In genomic region chr16:26993511-26993910, GRCh38 we compare ENCODE assay signal across 18 cellular contexts.
"Had no signal": no experiment of that assay in that cellular context is flagged by ENCODE, and none has a peak within 500 bp of the region (broad histone marks: within the 10 kb centered on the region; RNA-seq: fewer than 3 reads in every experiment).

No MANE protein-coding gene starts in this region.

- H3K36me3 ChIP-seq: lower lobe of right lung, tibial nerve, vagina had no signal

- DNase-seq: activated CD4-positive, alpha-beta memory T cell treated with anti-CD3 and anti-CD28 coated beads, Interleukin-2, amount 10 ng/mL, durations not matched to agents 7 days and 5 days; activated CD4-positive, alpha-beta T cell treated with anti-CD3 and anti-CD28 coated beads for 36 hours; activated T-cell treated with anti-CD3 and anti-CD28 coated beads, Interleukin-2, amount 50 U/mL, for 24 hours; amygdala; head of caudate nucleus; left colon; lower lobe of right lung; stimulated activated naive B cell treated with anti-CD40 and anti-IgM and Interleukin-4, amounts not matched to agents 10 μg/mL and 1 μg/mL and 100 μg/mL, for 72 hours; T-helper 2 cell had no signal

- H3K9ac ChIP-seq: parathyroid adenoma had no signal

- H3K27me3 ChIP-seq: tibial nerve, vagina had no signal

- H3K79me2 ChIP-seq: parathyroid adenoma had no signal

- H3K4me3 ChIP-seq: coronary artery, lower lobe of right lung, tibial nerve, vagina had no signal

- H3K27ac ChIP-seq: lower lobe of right lung, parathyroid adenoma, tibial nerve, vagina had no signal

- H3K4me1 Mint-ChIP-seq: activated CD4-positive, alpha-beta memory T cell treated with anti-CD3 and anti-CD28 coated beads, Interleukin-2, amount 10 ng/mL, durations not matched to agents 7 days and 5 days; activated CD4-positive, alpha-beta T cell treated with anti-CD3 and anti-CD28 coated beads for 36 hours; activated naive CD4-positive, alpha-beta T cell treated with anti-CD3 and anti-CD28 coated beads, Interleukin-2, amount 50 U/mL, for 24 hours; central memory CD8-positive, alpha-beta T cell; mesothelial cell of epicardium; stimulated activated naive B cell treated with anti-CD40 and anti-IgM and Interleukin-4, amounts not matched to agents 10 μg/mL and 1 μg/mL and 100 μg/mL, for 72 hours had no signal

- H3K27ac Mint-ChIP-seq: activated CD4-positive, alpha-beta memory T cell treated with anti-CD3 and anti-CD28 coated beads, Interleukin-2, amount 10 ng/mL, durations not matched to agents 7 days and 5 days; activated CD4-positive, alpha-beta T cell treated with anti-CD3 and anti-CD28 coated beads for 36 hours; activated naive CD4-positive, alpha-beta T cell treated with anti-CD3 and anti-CD28 coated beads, Interleukin-2, amount 50 U/mL, for 24 hours; activated T-cell treated with anti-CD3 and anti-CD28 coated beads, Interleukin-2, amount 50 U/mL, for 24 hours; mesothelial cell of epicardium; stimulated activated naive B cell treated with anti-CD40 and anti-IgM and Interleukin-4, amounts not matched to agents 10 μg/mL and 1 μg/mL and 100 μg/mL, for 72 hours had no signal

- ATAC-seq: activated CD4-positive, alpha-beta T cell treated with anti-CD3 and anti-CD28 coated beads for 36 hours; esophagus mucosa; left colon; lower lobe of right lung; stimulated activated naive B cell treated with anti-CD40 and anti-IgM and Interleukin-4, amounts not matched to agents 10 μg/mL and 1 μg/mL and 100 μg/mL, for 72 hours had no signal

- H3K4me3 Mint-ChIP-seq: activated CD4-positive, alpha-beta memory T cell treated with anti-CD3 and anti-CD28 coated beads, Interleukin-2, amount 10 ng/mL, durations not matched to agents 7 days and 5 days; activated CD4-positive, alpha-beta T cell treated with anti-CD3 and anti-CD28 coated beads for 36 hours; activated naive CD4-positive, alpha-beta T cell treated with anti-CD3 and anti-CD28 coated beads, Interleukin-2, amount 50 U/mL, for 24 hours; activated T-cell treated with anti-CD3 and anti-CD28 coated beads, Interleukin-2, amount 50 U/mL, for 24 hours; brain; central memory CD8-positive, alpha-beta T cell; mesothelial cell of epicardium; stimulated activated naive B cell treated with anti-CD40 and anti-IgM and Interleukin-4, amounts not matched to agents 10 μg/mL and 1 μg/mL and 100 μg/mL, for 72 hours had no signal

- H3K9me3 Mint-ChIP-seq: activated CD4-positive, alpha-beta memory T cell treated with anti-CD3 and anti-CD28 coated beads, Interleukin-2, amount 10 ng/mL, durations not matched to agents 7 days and 5 days; activated naive CD4-positive, alpha-beta T cell treated with anti-CD3 and anti-CD28 coated beads, Interleukin-2, amount 50 U/mL, for 24 hours; central memory CD8-positive, alpha-beta T cell had no signal

- H3K4me1 ChIP-seq: lower lobe of right lung, parathyroid adenoma had no signal

- H2AFZ ChIP-seq: parathyroid adenoma had no signal

- H3K36me3 Mint-ChIP-seq: brain; mesothelial cell of epicardium; stimulated activated naive B cell treated with anti-CD40 and anti-IgM and Interleukin-4, amounts not matched to agents 10 μg/mL and 1 μg/mL and 100 μg/mL, for 72 hours had no signal

- H3K9me3 ChIP-seq: vagina had no signal
